ENCODE assay signal across 9 cellular contexts in the genomic region with DNA sequence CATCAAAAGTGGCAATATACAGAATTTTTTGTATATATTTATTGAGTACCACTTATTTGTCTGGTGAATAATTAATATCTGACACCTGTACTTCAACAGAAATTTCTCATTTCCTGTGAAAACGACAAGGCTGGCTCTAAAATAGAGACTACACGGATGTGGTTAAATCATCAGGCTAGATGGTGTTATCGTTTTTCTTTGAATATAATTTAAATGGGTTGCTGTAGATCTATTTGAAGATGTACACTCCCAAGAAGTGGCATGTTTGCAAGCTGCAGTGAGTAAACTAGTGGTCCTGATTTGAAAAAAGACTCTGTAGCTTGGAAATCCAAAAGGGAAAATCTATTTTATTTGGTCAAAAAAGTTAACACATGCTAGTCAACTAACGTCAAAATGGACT. TPM values are rescaled to one million over a fixed set of nuclear protein-coding genes. Genes with fewer than 3 reads are reported as not detected.
DNase-seq lines count a peak whose midpoint lies in the region; ATAC-seq and TF ChIP-seq lines count a peak whose summit lies in the region.
"Had no signal": no experiment of that assay in that cellular context is flagged by ENCODE, and none has a peak within 500 bp of the region (broad histone marks: within the 10 kb centered on the region; RNA-seq: fewer than 3 reads in every experiment).

No MANE protein-coding gene starts in this region.

- H3K9ac ChIP-seq in DND-41 (ENCODE audit: low read depth, low read length) (peak overlapping the region; percentile 62), endodermal cell (ENCODE audit: extremely low read depth, low read length, poor library complexity, severe bottlenecking) (no peak overlapping the region)

- peaks cover 48% of the 10 kb centered on the region for H3K4me1 Mint-ChIP-seq in central memory CD8-positive, alpha-beta T cell
- H3K4me1 Mint-ChIP-seq in endodermal cell: no peaks in the 10 kb centered on the region

- no peaks in the 10 kb centered on the region for H4K20me1 ChIP-seq in DND-41 (ENCODE audit: insufficient read depth, low read length)

- peak overlapping the region; percentile 70 for H3K4me3 Mint-ChIP-seq in central memory CD8-positive, alpha-beta T cell
- no peak overlapping the region for H3K4me3 Mint-ChIP-seq in endodermal cell

- peaks cover 98% of the 10 kb centered on the region for H3K79me2 ChIP-seq in DND-41 (ENCODE audit: insufficient read depth, low read length)

- WGBS in endodermal cell (ENCODE audit: insufficient coverage in 1 of 2, insufficient read length in 1 of 2), 2 experiments: 79 to 100% methylated on average over 1 to 4 of the region's 4 CpGs

- H3K27me3 ChIP-seq in DND-41 (ENCODE audit: insufficient read depth, low read length, poor library complexity) (no peaks in the 10 kb centered on the region), endodermal cell (ENCODE audit: control insufficient read depth, insufficient read depth, low read length, poor library complexity, severe bottlenecking) (no peaks in the 10 kb centered on the region)

- H3K27ac ChIP-seq in DND-41 (ENCODE audit: low read length) (peak overlapping the region; percentile 92), endodermal cell (ENCODE audit: low read depth, low read length) (no peak overlapping the region)

- peak overlapping the region; percentile 74 for H3K4me2 ChIP-seq in DND-41 (ENCODE audit: insufficient read depth, low read length)

- H3K36me3 ChIP-seq in DND-41 (ENCODE audit: insufficient read depth, low read length): peaks cover 62% of the 10 kb centered on the region
- peaks cover 48% of the 10 kb centered on the region for H3K36me3 ChIP-seq in endodermal cell (ENCODE audit: control insufficient read depth, insufficient read depth, low read length)

- H3K27ac Mint-ChIP-seq in central memory CD8-positive, alpha-beta T cell (ENCODE audit: low read depth): peak overlapping the region; percentile 89
- H3K27ac Mint-ChIP-seq in endodermal cell: no peak overlapping the region

- H3K4me3 ChIP-seq in DND-41 (ENCODE audit: low read depth in 1 of 2, low read length in 2 of 2) (peak overlapping the region in 1 of 2 experiments; percentile 43; a peak in 2 of 4 replicates), endodermal cell (ENCODE audit: low read length) (no peak overlapping the region)

- TF ChIP-seq CTCF in DND-41 (IDR thresholded peaks at IDR 0.05; ENCODE audit: borderline replicate concordance, extremely low read depth, low read length, poor library complexity, severe bottlenecking) (no peak), endodermal cell (conservative IDR thresholded peaks at IDR 0.05) (no peak)

- H3K9me3 ChIP-seq in DND-41 (ENCODE audit: insufficient read depth, low read length, severe bottlenecking) (no peaks in the 10 kb centered on the region), endodermal cell (ENCODE audit: control insufficient read depth, low read length) (no peaks in the 10 kb centered on the region)

- no peaks in the 10 kb centered on the region for H3K9me3 Mint-ChIP-seq in central memory CD8-positive, alpha-beta T cell
- no peaks in the 10 kb centered on the region for H3K9me3 Mint-ChIP-seq in endodermal cell

- ATAC-seq in DND-41 (ENCODE audit: insufficient read depth, low read depth): peak; percentile 93
- peak; percentile 56 for ATAC-seq in GM21360 (IDR thresholded peaks at IDR 0.05; ENCODE audit: unreplicated experiment)
- peak; percentile 51 for ATAC-seq in HG03439 (IDR thresholded peaks at IDR 0.05; ENCODE audit: unreplicated experiment)
- ATAC-seq in central memory CD8-positive, alpha-beta T cell (replicated peaks; ENCODE audit: extremely low read depth, poor library complexity, severe bottlenecking): peak; percentile 92

- DNase-seq in DND-41 (peak; percentile 54), endodermal cell (no peak), COLO829 (ENCODE audit: low spot score) (no peak), NCI-H1048 (lab: John Stamatoyannopoulos, UW) (no peak), D341Med (ENCODE audit: low spot score) (no peak)
- peak in 1 of 2 donors; percentile 20 for DNase-seq in central memory CD8-positive, alpha-beta T cell (ENCODE audit: low spot score in 2 of 2)
- DNase-seq: SW 1271 had no signal

- H3K27me3 Mint-ChIP-seq in central memory CD8-positive, alpha-beta T cell: no peaks in the 10 kb centered on the region
- H3K27me3 Mint-ChIP-seq in endodermal cell (ENCODE audit: insufficient read depth): no peaks in the 10 kb centered on the region

- H3K4me1 ChIP-seq in DND-41 (ENCODE audit: insufficient read depth, low read length) (peaks cover 93% of the 10 kb centered on the region), endodermal cell (ENCODE audit: control insufficient read depth, insufficient read depth, low read length) (no peaks in the 10 kb centered on the region)

- H2AFZ ChIP-seq in DND-41 (ENCODE audit: low read depth, low read length): no peak overlapping the region

- H3K36me3 Mint-ChIP-seq in central memory CD8-positive, alpha-beta T cell (ENCODE audit: insufficient read depth): peaks cover 18% of the 10 kb centered on the region
- peaks cover 10% of the 10 kb centered on the region for H3K36me3 Mint-ChIP-seq in endodermal cell (ENCODE audit: low read depth)

RNA-seq across cellular contexts. Expression of a gene that starts 13.9 kb away (rescaled TPM):
- total RNA-seq in endodermal cell: 10 to 100 TPM; 25.2 to 47.0 TPM
- 11.6 TPM for polyA plus RNA-seq in endodermal cell (2013, experiment 1 of 2)
- polyA plus RNA-seq in endodermal cell (2013, experiment 2 of 2): 16.9 TPM
